ENCODE assay signal across 8 cellular contexts in the genomic region with DNA sequence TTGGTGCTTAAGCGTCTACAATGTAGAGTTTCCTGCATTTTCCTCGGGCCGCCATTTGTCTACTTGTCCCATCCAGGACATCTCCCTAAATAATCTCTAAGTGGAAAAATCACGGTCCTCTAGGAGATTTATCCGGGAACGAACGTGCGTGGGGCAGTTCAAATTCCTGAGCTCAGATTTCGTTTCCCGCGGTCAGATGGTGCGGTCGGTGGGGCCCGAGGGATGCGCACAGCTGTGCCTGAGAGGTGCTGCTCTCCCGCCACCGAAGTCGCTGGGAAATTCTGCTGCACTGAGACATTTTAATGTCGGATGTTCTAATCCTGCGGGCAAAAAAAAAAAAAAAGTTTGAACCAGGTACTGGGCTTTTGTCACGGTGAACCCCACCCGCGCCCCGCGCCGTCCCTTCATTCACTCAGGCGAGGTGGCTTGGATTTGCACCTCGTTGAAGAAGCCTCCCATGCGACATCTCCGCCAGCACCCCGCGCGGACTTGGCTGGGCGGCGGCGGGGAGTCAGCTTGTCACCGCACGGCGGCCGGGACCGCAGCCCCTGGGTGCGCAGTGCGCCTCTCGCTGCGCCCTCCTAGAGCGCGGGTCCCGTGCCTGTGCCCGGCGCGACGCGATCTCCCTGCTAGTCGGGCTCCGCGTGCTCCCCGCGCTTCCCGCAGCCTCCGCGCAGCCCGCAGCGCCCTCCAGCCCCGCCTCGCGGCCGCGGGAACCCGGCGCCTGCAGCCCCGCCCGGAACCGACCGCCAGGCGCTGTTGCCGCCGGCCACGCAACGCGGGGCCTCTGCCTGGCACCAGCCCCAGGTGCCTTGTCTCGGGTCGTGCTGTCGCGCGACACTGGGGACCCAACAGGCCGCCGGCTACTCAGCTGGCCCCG.
DNase-seq lines count a peak whose midpoint lies in the region; ATAC-seq and TF ChIP-seq lines count a peak whose summit lies in the region.

No MANE protein-coding gene starts in this region.

- TF ChIP-seq CTCF in GM12864 (IDR thresholded peaks at IDR 0.05; ENCODE audit: low read depth, low read length, missing control alignments) (peak; percentile 8), brain (conservative IDR thresholded peaks at IDR 0.05) (peak; percentile 18 to 53)

- H3K9ac ChIP-seq in iPS-20b (ENCODE audit: low read depth, low read length), result peak overlapping the region; percentile 43; the same call in 1 of the 2 replicates

- H3K27me3 ChIP-seq in iPS-20b (ENCODE audit: insufficient read depth, low read length), result peaks cover 21% of the 10 kb centered on the region

- ATAC-seq in GM21786 (IDR thresholded peaks at IDR 0.05; ENCODE audit: unreplicated experiment) (no peak), HG02970 (IDR thresholded peaks at IDR 0.05; ENCODE audit: low FRiP score, unreplicated experiment) (no peak)

- H3K4me1 ChIP-seq in iPS-20b (ENCODE audit: insufficient read depth, low read length), result peaks cover 28% of the 10 kb centered on the region; the same call in 1 of the 2 replicates

- no peak for DNase-seq in GM12864 (ENCODE audit: low read depth)
- peak; percentile 28 for DNase-seq in KBM-7
- no peak for DNase-seq in skeletal muscle cell (ENCODE audit: low read depth)
- no peak for DNase-seq in HCEC 1CT

- no peaks in the 10 kb centered on the region for H3K9me3 Mint-ChIP-seq in brain

- peaks cover 29% of the 10 kb centered on the region for H3K27me3 Mint-ChIP-seq in brain

- peaks cover 63% of the 10 kb centered on the region for H3K4me1 Mint-ChIP-seq in brain

- peak overlapping the region; percentile 80 to 91 (median 89) for H3K4me3 Mint-ChIP-seq in brain

- H3K27ac Mint-ChIP-seq in brain, result peak overlapping the region; percentile 80 to 89 (median 85)

- in situ Hi-C loops in KBM-7 (cut with MboI; ENCODE audit: low pct_unique_long_range_greater_than_20kb, low sequenced_read_pairs), result loop anchor here (25.0 kb wide), 1 partner anchor 368 kb away; no protein-coding TSS in a partner anchor

- H3K9me3 ChIP-seq in iPS-20b (ENCODE audit: insufficient read depth, low read depth, low read length), result no peaks in the 10 kb centered on the region

- H3K36me3 ChIP-seq in iPS-20b (ENCODE audit: insufficient read depth, low read depth, low read length), result no peaks in the 10 kb centered on the region

- H3K4me3 ChIP-seq in GM12864 (ENCODE audit: low read depth, low read length), result peak overlapping the region; percentile 21
- H3K4me3 ChIP-seq in iPS-20b (ENCODE audit: low read length), result peak overlapping the region; percentile 77
- peak overlapping the region; percentile 62 for H3K4me3 ChIP-seq in skeletal muscle cell (ENCODE audit: low read depth, low read length)

- H3K36me3 Mint-ChIP-seq in brain, result no peaks in the 10 kb centered on the region

- H3K27ac ChIP-seq in iPS-20b (ENCODE audit: low read length), result no peak overlapping the region

Comparison
In these comparisons a context has a peak if more than half of its experiments do, and no peak if none do; other contexts are left out.
1. H3K4me3 ChIP-seq: peak in every context shown above with its lines; median percentile 77 in iPS-20b; 62 in skeletal muscle cell; 21 in GM12864.